ENCODE assay signal across 24 cellular contexts in the genomic region with DNA sequence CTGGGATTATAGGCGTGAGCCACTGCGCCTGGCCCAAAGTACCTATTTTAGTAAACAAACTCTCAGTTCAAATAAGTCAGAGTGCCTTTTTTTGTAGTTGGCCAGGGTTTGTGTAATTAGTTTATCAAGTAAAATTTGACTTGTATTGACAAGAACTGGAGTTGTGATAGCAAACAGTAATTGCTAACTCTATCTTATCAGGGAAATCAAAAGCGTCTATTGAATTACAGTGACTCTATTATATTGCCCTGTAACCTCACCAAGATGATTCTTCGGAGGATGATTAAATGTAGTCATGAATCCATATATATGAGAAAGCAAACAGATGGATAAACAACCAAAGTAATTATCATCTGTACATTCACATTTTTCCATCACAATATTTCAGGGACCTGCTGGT. TPM values are rescaled to one million over a fixed set of nuclear protein-coding genes. Genes with fewer than 3 reads are reported as not detected.
DNase-seq lines count a peak whose midpoint lies in the region; ATAC-seq and TF ChIP-seq lines count a peak whose summit lies in the region.
"Had no signal": no experiment of that assay in that cellular context is flagged by ENCODE, and none has a peak within 500 bp of the region (broad histone marks: within the 10 kb centered on the region; RNA-seq: fewer than 3 reads in every experiment).

No MANE protein-coding gene starts in this region.

- in situ Hi-C loops in gastrocnemius medialis (cut with MboI; ENCODE audit: low sequenced_read_pairs in 4 of 4) = no loop called here

- DNase-seq in NCI-H748 (lab: John Stamatoyannopoulos, UW; ENCODE audit: unreplicated experiment) = peak; percentile 77
- DNase-seq in left lobe of liver (ENCODE audit: low spot score) = no peak
- DNase-seq in HT-29 (ENCODE audit: low spot score) = no peak
- no peak for DNase-seq in gastrocnemius medialis
- no peak for DNase-seq in effector CD4-positive, alpha-beta T cell
- DNase-seq in CD1c-positive myeloid dendritic cell (ENCODE audit: extremely low spot score) = no peak
- DNase-seq: AML-193; CD8-positive, alpha-beta T cell; DMS 273 treated with DMSO at 0.1 percent for 48 hours; DND-41; Kasumi-1; MV-4-11; NCI-H1105; NCI-H1436 treated with DMSO at 0.1 percent for 48 hours; NCI-H2029; NCI-H446; NCI-H524 treated with DMSO at 0.1 percent for 48 hours; Right ventricle myocardium superior; RPMI8226 had no signal

- H3K9me3 ChIP-seq in gastrocnemius medialis = no peaks in the 10 kb centered on the region
- H3K9me3 ChIP-seq: A549, SJSA1 had no signal

- no peaks in the 10 kb centered on the region for H3K27me3 ChIP-seq in gastrocnemius medialis
- H3K27me3 ChIP-seq: BLaER1 treated with 17β-estradiol and CSF1 and Interleukin-3, amounts not matched to agents 10 nM and 100 nM; SJSA1 had no signal

- H3K27ac ChIP-seq in angular gyrus (ENCODE audit: low read depth, low read length) = peak overlapping the region; percentile 17
- no peak overlapping the region for H3K27ac ChIP-seq in gastrocnemius medialis
- H3K27ac ChIP-seq: A549; BLaER1 treated with 17β-estradiol and CSF1 and Interleukin-3, amounts not matched to agents 10 nM and 100 nM; SJSA1 had no signal

- no peak overlapping the region for H3K4me3 ChIP-seq in gastrocnemius medialis
- H3K4me3 ChIP-seq: A549; BLaER1 treated with 17β-estradiol and CSF1 and Interleukin-3, amounts not matched to agents 10 nM and 100 nM; K562; SJSA1 had no signal

- H3K36me3 ChIP-seq in gastrocnemius medialis = no peaks in the 10 kb centered on the region
- H3K36me3 ChIP-seq: BLaER1 treated with 17β-estradiol and CSF1 and Interleukin-3, amounts not matched to agents 10 nM and 100 nM; SJSA1 had no signal

- no peak for TF ChIP-seq CTCF in gastrocnemius medialis (IDR thresholded peaks at IDR 0.05 in 4 of 5, conservative IDR thresholded peaks at IDR 0.05 in 1 of 5)

- TF ChIP-seq POLR2A in gastrocnemius medialis (IDR thresholded peaks at IDR 0.05) = no peak

- ATAC-seq in left lobe of liver (peak; percentile 31), gastrocnemius medialis (no peak)
- ATAC-seq: A549; CD8-positive, alpha-beta T cell; K562 had no signal

- intact Hi-C loops in gastrocnemius medialis (cut with DNase I; ENCODE audit: low total_unique reads) = no loop called here

- H3K4me1 ChIP-seq in gastrocnemius medialis = peaks cover 0 to 2% of the 10 kb centered on the region in 2 donors

RNA-seq across cellular contexts. Expression of a gene that starts 35.4 kb away (rescaled TPM):
- 14.7 TPM for total RNA-seq in left lobe of liver
- total RNA-seq in HT-29 (2014; rRNA removed; shearing (Covaris generic)) = 28.4 and 32.6 TPM in 2 replicates
- total RNA-seq in gastrocnemius medialis = 1 to 10 TPM; 4.3 to 6.0 (median 4.8) TPM
- total RNA-seq: CD8-positive, alpha-beta T cell had no signal
